8 cellular contexts compared by ENCODE assay signal in the genomic region with DNA sequence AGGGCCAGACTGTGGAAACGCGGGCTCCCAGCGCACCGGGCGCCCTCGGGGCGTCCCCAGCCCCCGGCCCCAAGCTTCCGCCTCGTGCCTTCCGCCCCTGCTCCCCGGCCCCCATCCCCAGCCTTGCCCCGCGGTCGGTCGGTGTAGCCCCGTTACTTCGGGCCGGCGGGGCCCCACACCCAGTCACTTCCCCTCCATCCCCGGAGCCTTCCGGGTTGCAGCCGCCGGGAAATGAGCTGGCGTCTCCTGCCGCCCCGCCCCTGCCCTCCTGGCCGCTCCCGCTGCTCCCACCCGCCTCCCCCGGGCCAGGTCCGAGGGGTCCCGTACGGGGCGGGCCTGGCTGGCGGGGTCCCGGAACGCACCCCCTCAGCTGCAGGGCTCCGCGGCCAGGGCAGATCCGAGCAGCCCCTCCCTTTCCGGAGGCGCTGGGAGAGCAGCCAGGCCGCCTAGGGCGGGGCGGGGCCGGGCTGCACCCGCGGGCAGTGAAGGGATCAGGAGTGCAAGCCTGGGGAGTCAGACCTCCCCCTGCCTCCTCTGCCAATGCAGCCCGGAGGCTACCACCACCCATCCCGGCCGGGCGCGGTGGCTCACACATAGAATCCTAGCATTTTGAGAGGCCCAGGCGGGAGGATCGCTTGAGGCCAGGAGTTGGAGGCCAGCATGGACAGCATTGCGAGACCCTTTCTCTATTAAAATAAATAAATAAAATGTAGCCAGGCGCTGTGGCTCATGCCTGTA. TPM values are rescaled to one million over a fixed set of nuclear protein-coding genes. Genes with fewer than 3 reads are reported as not detected.
DNase-seq lines count a peak whose midpoint lies in the region; ATAC-seq and TF ChIP-seq lines count a peak whose summit lies in the region.

No MANE protein-coding gene starts in this region.

- H3K27me3 ChIP-seq in duodenal mucosa (ENCODE audit: control insufficient read depth in 1 of 2, insufficient read depth in 2 of 2, low read length in 2 of 2) (no peaks in the 10 kb centered on the region), right lobe of liver (no peaks in the 10 kb centered on the region)

- 8% methylated on average over 8 of the region's 58 CpGs for WGBS in right lobe of liver (ENCODE audit: insufficient coverage, low coverage, low lambda C conversion rate, missing lambda C conversion rate)

- peaks cover 0 to 4% of the 10 kb centered on the region in 2 donors for H3K36me3 ChIP-seq in duodenal mucosa (ENCODE audit: control insufficient read depth in 1 of 2, insufficient read depth in 2 of 2, low read length in 2 of 2)
- no peaks in the 10 kb centered on the region for H3K36me3 ChIP-seq in right lobe of liver

- ATAC-seq in HG02623 (IDR thresholded peaks at IDR 0.05; ENCODE audit: unreplicated experiment): peak; percentile 32
- ATAC-seq in right lobe of liver: peak; percentile 74 to 86 (median 80)

- peak overlapping the region; percentile 38 to 61 for H3K9ac ChIP-seq in duodenal mucosa (ENCODE audit: low read depth in 1 of 2, low read length in 2 of 2)

- H3K27ac ChIP-seq in duodenal mucosa (ENCODE audit: low read depth, low read length) (peak overlapping the region; percentile 91), right lobe of liver (peak overlapping the region; percentile 49 to 89 (median 72))

- H3K4me1 Mint-ChIP-seq in activated CD4-positive, alpha-beta T cell treated with anti-CD3 and anti-CD28 coated beads, Interleukin-2, amount 10 ng/mL, durations not matched to agents 24 days and 14 days: peaks cover 32% of the 10 kb centered on the region

- H3K27ac Mint-ChIP-seq in activated CD4-positive, alpha-beta T cell treated with anti-CD3 and anti-CD28 coated beads, Interleukin-2, amount 10 ng/mL, durations not matched to agents 24 days and 14 days: peak overlapping the region; percentile 84

- intact Hi-C loops in activated CD4-positive, alpha-beta T cell treated with anti-CD3 and anti-CD28 coated beads, Interleukin-2, amount 10 ng/mL, durations not matched to agents 24 days and 14 days (cut with micrococcal nuclease): loop anchor here (2.0 to 5.0 kb wide), 2 partner anchors 18 to 97 kb away; a partner anchor contains a TSS
- intact Hi-C loops in right lobe of liver (cut with DNase I): no loop called here

- H3K9me3 Mint-ChIP-seq in activated CD4-positive, alpha-beta T cell treated with anti-CD3 and anti-CD28 coated beads, Interleukin-2, amount 10 ng/mL, durations not matched to agents 24 days and 14 days: no peaks in the 10 kb centered on the region

- TF ChIP-seq POLR2A in right lobe of liver (IDR thresholded peaks at IDR 0.05): peak; percentile 41

- TF ChIP-seq CTCF in right lobe of liver (IDR thresholded peaks at IDR 0.05): no peak

- peaks cover 21% of the 10 kb centered on the region for H3K36me3 Mint-ChIP-seq in activated CD4-positive, alpha-beta T cell treated with anti-CD3 and anti-CD28 coated beads, Interleukin-2, amount 10 ng/mL, durations not matched to agents 24 days and 14 days (ENCODE audit: low read depth)

- H3K4me1 ChIP-seq in duodenal mucosa (ENCODE audit: control insufficient read depth in 1 of 2, insufficient read depth in 2 of 2, low read length in 2 of 2) (peaks cover 17 to 25% of the 10 kb centered on the region in 2 donors), right lobe of liver (peaks cover 0 to 38% (median 6%) of the 10 kb centered on the region in 4 donors)

- DNase-seq in NCI-H2081 (lab: John Stamatoyannopoulos, UW) (peak; percentile 54 to 69), NCI-H2081 treated with DMSO at 0.1 percent for 48 hours (lab: John Stamatoyannopoulos, UW) (no peak), NCI-H2171 treated with DMSO at 0.1 percent for 48 hours (lab: John Stamatoyannopoulos, UW) (peak; percentile 14), right lobe of liver (peak; percentile 88 to 89 (median 88))
- DNase-seq in activated CD4-positive, alpha-beta T cell treated with anti-CD3 and anti-CD28 coated beads, Interleukin-2, amount 10 ng/mL, durations not matched to agents 24 days and 14 days: peak; percentile 92
- peak; percentile 24 to 49 (median 33) for DNase-seq in stimulated activated CD4-positive, alpha-beta T cell treated with anti-CD3 and anti-CD28 coated beads, TNF-alpha, amount 100 ng/mL, for 1 hour (ENCODE audit: low read depth in 3 of 3, low spot score in 1 of 3)

- H3K9me3 ChIP-seq in duodenal mucosa (ENCODE audit: control insufficient read depth in 1 of 2, low read length in 2 of 2) (no peaks in the 10 kb centered on the region), right lobe of liver (no peaks in the 10 kb centered on the region)

- H3K4me3 ChIP-seq in duodenal mucosa (ENCODE audit: low read depth in 1 of 2, low read length in 2 of 2): peak overlapping the region; percentile 75 to 79
- peak overlapping the region; percentile 80 to 86 (median 82) for H3K4me3 ChIP-seq in right lobe of liver

- peak overlapping the region; percentile 82 for H3K4me3 Mint-ChIP-seq in activated CD4-positive, alpha-beta T cell treated with anti-CD3 and anti-CD28 coated beads, Interleukin-2, amount 10 ng/mL, durations not matched to agents 24 days and 14 days

- no peaks in the 10 kb centered on the region for H3K27me3 Mint-ChIP-seq in activated CD4-positive, alpha-beta T cell treated with anti-CD3 and anti-CD28 coated beads, Interleukin-2, amount 10 ng/mL, durations not matched to agents 24 days and 14 days

RNA-seq across cellular contexts. Expression of a gene that starts 0.7 kb away (rescaled TPM):
- 248 and 250 TPM in 2 replicates for total RNA-seq in activated CD4-positive, alpha-beta T cell treated with anti-CD3 and anti-CD28 coated beads, Interleukin-2, amount 10 ng/mL, durations not matched to agents 24 days and 14 days
- 100 to 1,000 TPM in 2 of 6 experiments, 10 to 100 TPM in 4; 24.4 to 197 (median 52.7) TPM for total RNA-seq in right lobe of liver

RNA-seq across cellular contexts. Expression of a gene that starts 33.2 kb away (rescaled TPM):
- total RNA-seq in activated CD4-positive, alpha-beta T cell treated with anti-CD3 and anti-CD28 coated beads, Interleukin-2, amount 10 ng/mL, durations not matched to agents 24 days and 14 days: 167 and 168 TPM in 2 replicates
- total RNA-seq in right lobe of liver: 10 to 100 TPM; 36.3 to 52.9 (median 39.6) TPM

RNA-seq across cellular contexts. Expression of a gene that starts 33.5 kb away (rescaled TPM):
- total RNA-seq in activated CD4-positive, alpha-beta T cell treated with anti-CD3 and anti-CD28 coated beads, Interleukin-2, amount 10 ng/mL, durations not matched to agents 24 days and 14 days: 136 and 147 TPM in 2 replicates
- 10 to 100 TPM; 25.6 to 49.2 (median 33.3) TPM for total RNA-seq in right lobe of liver

RNA-seq across cellular contexts. Expression of a gene that starts 49.5 kb away (rescaled TPM):
- 76.0 and 80.8 TPM in 2 replicates for total RNA-seq in activated CD4-positive, alpha-beta T cell treated with anti-CD3 and anti-CD28 coated beads, Interleukin-2, amount 10 ng/mL, durations not matched to agents 24 days and 14 days
- 10 to 100 TPM; 50.0 to 78.0 (median 63.4) TPM for total RNA-seq in right lobe of liver
